Comparison of ENCODE assay signal across 26 cellular contexts in the genomic region with DNA sequence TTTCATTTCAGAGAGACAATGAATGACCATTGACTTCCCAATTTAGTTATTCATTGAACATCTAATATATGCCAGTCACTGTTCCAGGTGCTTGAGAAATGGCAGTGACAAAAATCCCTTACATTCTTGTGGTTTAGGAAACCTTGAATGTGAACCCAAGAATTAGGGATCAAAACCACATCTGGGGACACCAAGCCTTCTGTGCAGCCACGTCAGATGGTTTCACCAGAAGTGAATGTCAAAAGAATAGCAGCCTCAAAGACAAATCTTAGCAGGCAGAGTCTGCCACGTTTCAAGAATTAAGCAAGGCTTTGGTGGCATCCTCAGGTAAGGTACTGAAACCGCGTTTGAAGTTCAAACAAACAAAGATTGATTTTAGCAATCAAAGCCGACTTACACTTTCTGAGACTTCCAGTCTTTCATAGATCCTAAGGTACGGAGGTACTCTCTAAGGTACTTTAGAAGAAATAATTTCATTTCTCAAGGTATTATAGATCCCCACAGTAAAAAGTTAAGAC.
DNase-seq lines count a peak whose midpoint lies in the region; ATAC-seq lines count a peak whose summit lies in the region.
"Had no signal": no experiment of that assay in that cellular context is flagged by ENCODE, and none has a peak within 500 bp of the region (broad histone marks: within the 10 kb centered on the region; RNA-seq: fewer than 3 reads in every experiment).

No MANE protein-coding gene starts in this region.

- no peaks in the 10 kb centered on the region for H3K9me3 Mint-ChIP-seq in activated naive CD4-positive, alpha-beta T cell treated with anti-CD3 and anti-CD28 coated beads for 36 hours
- H3K9me3 Mint-ChIP-seq: CD4-positive, alpha-beta T cell had no signal

- no peak overlapping the region for H3K4me3 ChIP-seq in Jurkat, Clone E6-1 (ENCODE audit: low read length)
- H3K4me3 ChIP-seq: BLaER1, K562, MG63, PC-9, SJCRH30 had no signal

- H3K4me1 Mint-ChIP-seq in activated naive CD4-positive, alpha-beta T cell treated with anti-CD3 and anti-CD28 coated beads for 36 hours (ENCODE audit: low read depth) = peaks cover 44% of the 10 kb centered on the region
- H3K4me1 Mint-ChIP-seq in T-helper 17 cell = no peaks in the 10 kb centered on the region

- no peaks in the 10 kb centered on the region for H3K9me3 ChIP-seq in T-helper 17 cell (ENCODE audit: control insufficient read depth, low read length, poor library complexity, severe bottlenecking)
- H3K9me3 ChIP-seq: BLaER1, MG63, SJCRH30 had no signal

- CTCF ChIA-PET in activated naive CD4-positive, alpha-beta T cell treated with anti-CD3 and anti-CD28 coated beads for 36 hours (lab: Charles Lee) = no interaction called here

- ATAC-seq in T-helper 17 cell = no peak
- ATAC-seq: HepG2, K562, Right ventricle myocardium inferior, SK-N-SH treated with all-trans-retinoic acid at 6 μM for 48 hours had no signal

- no peak overlapping the region for H3K27ac Mint-ChIP-seq in activated naive CD4-positive, alpha-beta T cell treated with anti-CD3 and anti-CD28 coated beads for 36 hours
- no peak overlapping the region for H3K27ac Mint-ChIP-seq in T-helper 17 cell
- H3K27ac Mint-ChIP-seq: CD4-positive, alpha-beta T cell had no signal

- no peaks in the 10 kb centered on the region for H3K36me3 Mint-ChIP-seq in activated naive CD4-positive, alpha-beta T cell treated with anti-CD3 and anti-CD28 coated beads for 36 hours (ENCODE audit: low read depth)
- H3K36me3 Mint-ChIP-seq in T-helper 17 cell (ENCODE audit: low read depth) = no peaks in the 10 kb centered on the region

- intact Hi-C loops in activated naive CD4-positive, alpha-beta T cell treated with anti-CD3 and anti-CD28 coated beads for 36 hours (cut with micrococcal nuclease) = loop anchor here (10.0 kb wide), 1 partner anchor 106 kb away; no protein-coding TSS in a partner anchor

- peak; percentile 17 for DNase-seq in activated naive CD4-positive, alpha-beta T cell treated with anti-CD3 and anti-CD28 coated beads for 36 hours
- DNase-seq in activated naive CD4-positive, alpha-beta T cell treated with Interleukin-2 at 50 U/mL for 16 hours = no peak
- peak; percentile 38 for DNase-seq in Jurkat, Clone E6-1 (ENCODE audit: low read depth, low spot score)
- DNase-seq in kidney tubule cell (ENCODE audit: low spot score) = peak; percentile 32
- DNase-seq in T-helper 17 cell = no peak
- DNase-seq in NCI-H2081 treated with DMSO at 0.1 percent for 48 hours (lab: John Stamatoyannopoulos, UW) = no peak
- DNase-seq in NCI-H2029 (lab: John Stamatoyannopoulos, UW) = no peak
- DNase-seq: CD4-positive, alpha-beta T cell; COR-L47; GF-D8; Kasumi-1; MG63; NCI-H1105 treated with DMSO at 0.1 percent for 48 hours; NCI-H146; NCI-H1930; NCI-H446 treated with DMSO at 0.1 percent for 48 hours; NCI-H526; NCI-H82; NK-92 treated with Interleukin-12 subunit alpha and Interleukin-12 subunit beta, amount 100 ng/mL, for 24 hours; PC-9; SJCRH30 had no signal

- no peaks in the 10 kb centered on the region for H3K27me3 Mint-ChIP-seq in activated naive CD4-positive, alpha-beta T cell treated with anti-CD3 and anti-CD28 coated beads for 36 hours (ENCODE audit: low read depth)
- H3K27me3 Mint-ChIP-seq in T-helper 17 cell = no peaks in the 10 kb centered on the region
- H3K27me3 Mint-ChIP-seq: CD4-positive, alpha-beta T cell had no signal

- no peak overlapping the region for H3K4me3 Mint-ChIP-seq in activated naive CD4-positive, alpha-beta T cell treated with anti-CD3 and anti-CD28 coated beads for 36 hours
- no peak overlapping the region for H3K4me3 Mint-ChIP-seq in T-helper 17 cell
- H3K4me3 Mint-ChIP-seq: CD4-positive, alpha-beta T cell had no signal

Comparison
In these comparisons a context has a peak if more than half of its experiments do, and no peak if none do; other contexts are left out.
1. DNase-seq: peak in activated naive CD4-positive, alpha-beta T cell treated with anti-CD3 and anti-CD28 coated beads for 36 hours (single experiment), Jurkat, Clone E6-1 (single experiment) and kidney tubule cell (single experiment); none in activated naive CD4-positive, alpha-beta T cell treated with Interleukin-2 at 50 U/mL for 16 hours (single experiment), T-helper 17 cell (0 of 3), NCI-H2081 treated with DMSO at 0.1 percent for 48 hours (single experiment) and NCI-H2029 (single experiment).